32 cellular contexts compared by ENCODE assay signal in genomic region chr6:140816696-140817095, GRCh38.
"Had no signal": no experiment of that assay in that cellular context is flagged by ENCODE, and none has a peak within 500 bp of the region (broad histone marks: within the 10 kb centered on the region; RNA-seq: fewer than 3 reads in every experiment).

No MANE protein-coding gene starts in this region.

- H3K27ac Mint-ChIP-seq: activated CD4-positive, alpha-beta T cell treated with anti-CD3 and anti-CD28 coated beads for 36 hours; activated CD4-positive, alpha-beta T cell treated with anti-CD3 and anti-CD28 coated beads, Interleukin-2, amount 10 ng/mL, durations not matched to agents 7 days and 5 days; activated CD8-positive, alpha-beta T cell treated with anti-CD3 and anti-CD28 coated beads, Interleukin-2, amount 10 ng/mL, durations not matched to agents 7 days and 5 days; activated naive CD4-positive, alpha-beta T cell treated with anti-CD3 and anti-CD28 coated beads, Interleukin-2, amount 50 U/mL, for 24 hours; activated naive CD8-positive, alpha-beta T cell treated with anti-CD3 and anti-CD28 coated beads, Interleukin-2, amount 10 ng/mL, durations not matched to agents 7 days and 5 days; activated T-cell treated with anti-CD3 and anti-CD28 coated beads, Interleukin-2, amount 50 U/mL, for 24 hours; activated T-helper 2 cell treated with anti-CD3 and anti-CD28 coated beads, Interferon-gamma antibody, Interleukin-2, Interleukin-4, amounts not matched to agents 10 μg/mL and 5 μg/mL and 100 μg/mL, durations not matched to agents 14 hours and 24 hours and 36 hours; T-helper 1 cell treated with Interleukin-12 subunit alpha and Interleukin-12 subunit beta and Interleukin-4 antibody, amounts not matched to agents 30 μg/mL and 1 μg/mL, for 36 hours; T-helper 2 cell treated with Interferon-gamma antibody and Interleukin-4, amounts not matched to agents 5 μg/mL and 100 μg/mL, for 36 hours; WTC11 had no signal

- ATAC-seq: activated CD4-positive, alpha-beta T cell treated with anti-CD3 and anti-CD28 coated beads for 36 hours; activated CD4-positive, CD25-positive, alpha-beta regulatory T cell treated with anti-CD3 and anti-CD28 coated beads, Interleukin-2, amount 50 U/mL, for 24 hours; activated CD8-positive, alpha-beta T cell treated with anti-CD3 and anti-CD28 coated beads, Interleukin-2, amount 10 ng/mL, durations not matched to agents 7 days and 5 days; PC-3; WTC11 had no signal

- H3K4me2 ChIP-seq: SK-N-SH had no signal

- H3K9me3 Mint-ChIP-seq: activated CD4-positive, alpha-beta T cell treated with anti-CD3 and anti-CD28 coated beads, Interleukin-2, amount 10 ng/mL, durations not matched to agents 7 days and 5 days; activated naive CD4-positive, alpha-beta T cell treated with anti-CD3 and anti-CD28 coated beads, Interleukin-2, amount 50 U/mL, for 24 hours; activated naive CD8-positive, alpha-beta T cell treated with anti-CD3 and anti-CD28 coated beads, Interleukin-2, amount 10 ng/mL, durations not matched to agents 7 days and 5 days; activated T-cell treated with anti-CD3 and anti-CD28 coated beads, Interleukin-2, amount 50 U/mL, for 24 hours; activated T-helper 2 cell treated with anti-CD3 and anti-CD28 coated beads, Interferon-gamma antibody, Interleukin-2, Interleukin-4, amounts not matched to agents 10 μg/mL and 5 μg/mL and 100 μg/mL, durations not matched to agents 14 hours and 24 hours and 36 hours; central memory CD8-positive, alpha-beta T cell; T-helper 1 cell treated with Interleukin-12 subunit alpha and Interleukin-12 subunit beta and Interleukin-4 antibody, amounts not matched to agents 30 μg/mL and 1 μg/mL, for 36 hours; T-helper 2 cell treated with Interferon-gamma antibody and Interleukin-4, amounts not matched to agents 5 μg/mL and 100 μg/mL, for 36 hours had no signal

- H3K9me3 ChIP-seq: Peyer's patch, SJSA1, SK-N-SH had no signal

- H3K36me3 Mint-ChIP-seq: activated naive CD4-positive, alpha-beta T cell treated with anti-CD3 and anti-CD28 coated beads, Interleukin-2, amount 50 U/mL, for 24 hours; activated naive CD8-positive, alpha-beta T cell treated with anti-CD3 and anti-CD28 coated beads, Interleukin-2, amount 10 ng/mL, durations not matched to agents 7 days and 5 days had no signal

- H3K4me1 Mint-ChIP-seq: activated CD4-positive, alpha-beta T cell treated with anti-CD3 and anti-CD28 coated beads for 36 hours; activated CD4-positive, alpha-beta T cell treated with anti-CD3 and anti-CD28 coated beads, Interleukin-2, amount 10 ng/mL, durations not matched to agents 7 days and 5 days; activated naive CD4-positive, alpha-beta T cell treated with anti-CD3 and anti-CD28 coated beads, Interleukin-2, amount 50 U/mL, for 24 hours; activated naive CD8-positive, alpha-beta T cell treated with anti-CD3 and anti-CD28 coated beads, Interleukin-2, amount 10 ng/mL, durations not matched to agents 7 days and 5 days; central memory CD8-positive, alpha-beta T cell; WTC11 had no signal

- H3K9ac ChIP-seq: SK-N-SH had no signal

- H3K36me3 ChIP-seq: ascending aorta, cardiac muscle cell, Peyer's patch, SJSA1 had no signal

- H3K4me3 ChIP-seq: ascending aorta, cardiac muscle cell, Peyer's patch, SJSA1 had no signal

- H3K27ac ChIP-seq: ascending aorta, cardiac muscle cell, Peyer's patch, SJSA1 had no signal

- H3K4me3 Mint-ChIP-seq: activated CD4-positive, alpha-beta T cell treated with anti-CD3 and anti-CD28 coated beads for 36 hours; activated CD4-positive, alpha-beta T cell treated with anti-CD3 and anti-CD28 coated beads, Interleukin-2, amount 10 ng/mL, durations not matched to agents 7 days and 5 days; activated CD8-positive, alpha-beta T cell treated with anti-CD3 and anti-CD28 coated beads, Interleukin-2, amount 10 ng/mL, durations not matched to agents 7 days and 5 days; activated naive CD4-positive, alpha-beta T cell treated with anti-CD3 and anti-CD28 coated beads, Interleukin-2, amount 50 U/mL, for 24 hours; activated naive CD8-positive, alpha-beta T cell treated with anti-CD3 and anti-CD28 coated beads, Interleukin-2, amount 10 ng/mL, durations not matched to agents 7 days and 5 days; activated T-cell treated with anti-CD3 and anti-CD28 coated beads, Interleukin-2, amount 50 U/mL, for 24 hours; central memory CD8-positive, alpha-beta T cell; T-helper 1 cell treated with Interleukin-12 subunit alpha and Interleukin-12 subunit beta and Interleukin-4 antibody, amounts not matched to agents 30 μg/mL and 1 μg/mL, for 36 hours; T-helper 2 cell treated with Interferon-gamma antibody and Interleukin-4, amounts not matched to agents 5 μg/mL and 100 μg/mL, for 36 hours; WTC11 had no signal

- H3K27me3 Mint-ChIP-seq: central memory CD8-positive, alpha-beta T cell had no signal

- H3K27me3 ChIP-seq: ascending aorta, cardiac muscle cell, Peyer's patch, SJSA1 had no signal

- H3K4me1 ChIP-seq: ascending aorta, Peyer's patch, SJSA1 had no signal

- DNase-seq: activated CD4-positive, alpha-beta T cell treated with anti-CD3 and anti-CD28 coated beads for 36 hours; activated CD4-positive, alpha-beta T cell treated with anti-CD3 and anti-CD28 coated beads, Interleukin-2, amount 10 ng/mL, durations not matched to agents 7 days and 5 days; activated CD4-positive, alpha-beta T cell treated with anti-CD3 and anti-CD28 coated beads, Interleukin-2, amount 50 U/mL, for 48 hours; activated CD8-positive, alpha-beta T cell treated with anti-CD3 and anti-CD28 coated beads, Interleukin-2, amount 10 ng/mL, durations not matched to agents 7 days and 5 days; activated gamma-delta T cell; activated naive CD4-positive, alpha-beta T cell treated with Interleukin-2 at 50 U/mL for 16 hours; activated naive CD8-positive, alpha-beta T cell treated with anti-CD3 and anti-CD28 coated beads, Interleukin-2, amount 10 ng/mL, durations not matched to agents 7 days and 5 days; activated T-cell treated with anti-CD3 and anti-CD28 coated beads, Interleukin-2, amount 50 U/mL, for 24 hours; amygdala; NCI-H1092 treated with DMSO at 0.1 percent for 48 hours; NCI-H1436; NCI-H1694; NCI-H1930; NCI-H2081 treated with DMSO at 0.1 percent for 48 hours; NCI-H2171; NCI-H510A; NCI-H526; PC-3; Peyer's patch; RPMI8226; SHP77 treated with DMSO at 0.1 percent for 48 hours; SK-N-SH had no signal
